ENCODE assay signal across 8 cellular contexts in genomic region chr9:114484854-114485443, GRCh38. TPM values are rescaled to one million over a fixed set of nuclear protein-coding genes. Genes with fewer than 3 reads are reported as not detected.
A peak's percentile ranks its signal among the peaks of the same experiment; 100 is the strongest.
DNase-seq lines count a peak whose midpoint lies in the region; ATAC-seq, FAIRE-seq and TF ChIP-seq lines count a peak whose summit lies in the region.

No MANE protein-coding gene starts in this region.

- no peaks in the 10 kb centered on the region for H3K79me2 ChIP-seq in Karpas-422 (ENCODE audit: low read length)
- H3K79me2 ChIP-seq in keratinocyte (ENCODE audit: control insufficient read depth, insufficient read depth, low read length) = no peaks in the 10 kb centered on the region

- H3K9ac ChIP-seq in Karpas-422 (ENCODE audit: low read length) = no peak overlapping the region
- no peak overlapping the region for H3K9ac ChIP-seq in keratinocyte (ENCODE audit: control insufficient read depth, extremely low read depth, insufficient read depth, low read length)

- H4K20me1 ChIP-seq in Karpas-422 (ENCODE audit: insufficient read depth, low read depth, low read length) (no peaks in the 10 kb centered on the region), keratinocyte (ENCODE audit: control insufficient read depth, extremely low read depth, insufficient read depth, low read length) (no peaks in the 10 kb centered on the region)

- H3K9me3 ChIP-seq in Karpas-422 (ENCODE audit: low read length) (no peaks in the 10 kb centered on the region), keratinocyte (ENCODE audit: control insufficient read depth, low read depth, low read length) (no peaks in the 10 kb centered on the region)

- H3K27ac ChIP-seq in Karpas-422 (ENCODE audit: low read length) (no peak overlapping the region), keratinocyte (ENCODE audit: control insufficient read depth, insufficient read depth, low read length) (no peak overlapping the region)

- no peak for TF ChIP-seq CTCF in keratinocyte (optimal IDR thresholded peaks at IDR 0.05 in 1 of 3, IDR thresholded peaks at IDR 0.05 in 1 of 3, conservative IDR thresholded peaks at IDR 0.05 in 1 of 3; ENCODE audit: extremely low read depth in 1 of 3, insufficient read depth in 2 of 3, low read length in 3 of 3)

- H3K36me3 ChIP-seq in Karpas-422 (ENCODE audit: insufficient read depth, low read length) = no peaks in the 10 kb centered on the region
- no peaks in the 10 kb centered on the region for H3K36me3 ChIP-seq in keratinocyte (ENCODE audit: control insufficient read depth in 2 of 2, extremely low read depth in 1 of 2, insufficient read depth in 2 of 2, low read length in 2 of 2)

- no peak overlapping the region for H3K4me2 ChIP-seq in Karpas-422 (ENCODE audit: low read depth, low read length, poor library complexity, severe bottlenecking)
- peak overlapping the region; percentile 64 for H3K4me2 ChIP-seq in keratinocyte (ENCODE audit: control insufficient read depth, extremely low read depth, insufficient read depth, low read depth, low read length)

- H3K27me3 ChIP-seq in Karpas-422 (ENCODE audit: low read length) = no peaks in the 10 kb centered on the region
- peaks cover 11% of the 10 kb centered on the region for H3K27me3 ChIP-seq in keratinocyte (ENCODE audit: control insufficient read depth, extremely low read depth, insufficient read depth, low read length)

- no peaks in the 10 kb centered on the region for H3K9me1 ChIP-seq in keratinocyte (ENCODE audit: control insufficient read depth, extremely low read depth, insufficient read depth, low read length)

- dilution Hi-C loops in keratinocyte (cut with MboI; ENCODE audit: extremely low pct_ligation_motif_present, low sequenced_read_pairs) = no loop called here

- H3K4me3 ChIP-seq in Karpas-422 (ENCODE audit: low read length) = no peak overlapping the region
- H3K4me3 ChIP-seq in keratinocyte (ENCODE audit: control insufficient read depth in 2 of 3, extremely low read depth in 1 of 3, insufficient read depth in 2 of 3, low read depth in 1 of 3, low read length in 3 of 3) = peak overlapping the region in 1 of 3 experiments; percentile 24

- peak; percentile 42 for DNase-seq in activated naive CD4-positive, alpha-beta T cell treated with Interleukin-2 at 50 U/mL for 16 hours
- DNase-seq in activated naive CD4-positive, alpha-beta T cell (lab: John Stamatoyannopoulos, UW) = no peak
- peak; percentile 65 for DNase-seq in Karpas-422
- peak; percentile 14 to 25 for DNase-seq in activated CD8-positive, alpha-beta memory T cell treated with anti-CD3 and anti-CD28 coated beads for 4 hours (ENCODE audit: low read depth in 2 of 2)
- peak; percentile 86 for DNase-seq in keratinocyte (ENCODE audit: low read depth, low spot score)
- DNase-seq in NCI-H2196 treated with DMSO at 0.1 percent for 48 hours (lab: John Stamatoyannopoulos, UW; ENCODE audit: unreplicated experiment) = no peak

- ATAC-seq in HG02840 (IDR thresholded peaks at IDR 0.05; ENCODE audit: low FRiP score, unreplicated experiment) (no peak), GM18907 (IDR thresholded peaks at IDR 0.05; ENCODE audit: unreplicated experiment) (no peak)

- H3K4me1 ChIP-seq in Karpas-422 (ENCODE audit: low read length) (peaks cover 9% of the 10 kb centered on the region), keratinocyte (ENCODE audit: control insufficient read depth, extremely low read depth, insufficient read depth, low read length) (peaks cover 23% of the 10 kb centered on the region)

- H3K9me2 ChIP-seq in Karpas-422 (replicated peaks; ENCODE audit: insufficient read depth, low read length) = no peaks in the 10 kb centered on the region

- H2AFZ ChIP-seq in Karpas-422 (ENCODE audit: low read length) (no peak overlapping the region), keratinocyte (ENCODE audit: control insufficient read depth, low read length) (no peak overlapping the region)

- peak; percentile 86 for FAIRE-seq in keratinocyte (lab: Jason Lieb, UNC)

RNA-seq across cellular contexts. Expression of gene WHRN, which starts 20.3 kb away (rescaled TPM):
- total RNA-seq in Karpas-422 (2014; rRNA removed; shearing (Covaris generic); ENCODE audit: low replicate concordance) = 0.30 and 0.76 TPM in 2 replicates
- polyA plus RNA-seq in keratinocyte = 1.2 to 2.2 TPM (median 1.5 TPM) in 3 replicates
- polyA plus RNA-seq in keratinocyte (2011; ENCODE audit: low read depth) = 3.4 TPM
- 0.81 and 2.2 TPM in 2 replicates for polyA plus RNA-seq in keratinocyte (2011; cell fraction: cytosol; rRNA removed)
- 10.4 and 15.0 TPM in 2 replicates for polyA plus RNA-seq in keratinocyte (2011; cell fraction: nucleus; rRNA removed)
- 2.2 and 6.7 TPM in 2 replicates for polyA plus RNA-seq in keratinocyte (2012; ENCODE audit: low replicate concordance)
- 1.5 to 2.4 TPM (median 1.9 TPM) in 3 replicates for polyA minus RNA-seq in keratinocyte
- polyA minus RNA-seq in keratinocyte (2011; cell fraction: cytosol; rRNA and poly(A)+ RNA removed) = 2.9 TPM
- polyA minus RNA-seq in keratinocyte (2011; cell fraction: nucleus; rRNA and poly(A)+ RNA removed) = 4.9 and 5.8 TPM in 2 replicates

Comparison
In these comparisons a context has a peak if more than half of its experiments do, and no peak if none do; other contexts are left out.
1. DNase-seq: peak in activated naive CD4-positive, alpha-beta T cell treated with Interleukin-2 at 50 U/mL for 16 hours (single experiment), Karpas-422 (single experiment), activated CD8-positive, alpha-beta memory T cell treated with anti-CD3 and anti-CD28 coated beads for 4 hours (2 of 2) and keratinocyte (single experiment); none in activated naive CD4-positive, alpha-beta T cell (0 of 4) and NCI-H2196 treated with DMSO at 0.1 percent for 48 hours (single experiment).